Comparison of ENCODE assay signal across 1 cellular context in the genomic region with DNA sequence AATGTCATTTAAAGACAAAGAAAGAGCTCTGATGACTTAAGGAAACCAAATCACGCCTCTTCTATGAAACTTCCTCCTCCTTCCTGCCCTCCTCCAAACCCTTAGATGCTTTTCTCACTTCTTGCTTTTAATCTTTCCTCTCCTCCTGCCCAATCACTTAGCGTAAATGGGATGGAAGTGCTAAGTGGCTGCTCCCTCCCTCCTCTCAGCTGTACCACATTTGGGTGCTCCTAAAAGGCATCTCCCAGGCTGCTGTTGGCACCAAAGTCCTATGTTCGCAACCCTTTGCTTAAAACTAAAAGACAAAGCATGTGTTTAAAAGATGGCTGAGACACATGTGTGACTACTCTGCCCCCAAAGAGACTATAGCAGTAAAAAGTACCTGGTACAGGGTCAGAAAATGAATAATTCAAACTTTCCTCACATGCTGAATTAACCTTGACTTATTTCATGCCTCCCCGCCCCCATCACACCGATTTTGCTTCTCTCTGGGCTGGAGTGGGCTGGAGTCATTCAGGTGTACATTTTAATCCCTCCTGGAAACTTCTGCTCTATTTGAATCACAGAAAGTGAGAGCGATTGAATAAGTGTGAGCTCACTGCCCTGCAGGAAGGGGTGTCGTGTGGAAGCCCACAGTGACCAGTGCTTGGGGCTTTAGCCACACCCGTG.
TF ChIP-seq lines count a peak whose summit lies in the region.

No MANE protein-coding gene starts in this region.

TF ChIP-seq in neural cell, 6 proteins besides CTCF, POLR2A, EP300 and RAD21:
- no peak for TF ChIP-seq TAF1 (IDR thresholded peaks at IDR 0.05; ENCODE audit: low read depth)
- no peak for TF ChIP-seq POLR2AphosphoS5 (IDR thresholded peaks at IDR 0.05)
- TF ChIP-seq SMC3 (conservative IDR thresholded peaks at IDR 0.05; ENCODE audit: poor library complexity), result no peak
- no peak for TF ChIP-seq MXI1 (conservative IDR thresholded peaks at IDR 0.05; ENCODE audit: poor library complexity, severe bottlenecking)
- TF ChIP-seq, protein P1, sequence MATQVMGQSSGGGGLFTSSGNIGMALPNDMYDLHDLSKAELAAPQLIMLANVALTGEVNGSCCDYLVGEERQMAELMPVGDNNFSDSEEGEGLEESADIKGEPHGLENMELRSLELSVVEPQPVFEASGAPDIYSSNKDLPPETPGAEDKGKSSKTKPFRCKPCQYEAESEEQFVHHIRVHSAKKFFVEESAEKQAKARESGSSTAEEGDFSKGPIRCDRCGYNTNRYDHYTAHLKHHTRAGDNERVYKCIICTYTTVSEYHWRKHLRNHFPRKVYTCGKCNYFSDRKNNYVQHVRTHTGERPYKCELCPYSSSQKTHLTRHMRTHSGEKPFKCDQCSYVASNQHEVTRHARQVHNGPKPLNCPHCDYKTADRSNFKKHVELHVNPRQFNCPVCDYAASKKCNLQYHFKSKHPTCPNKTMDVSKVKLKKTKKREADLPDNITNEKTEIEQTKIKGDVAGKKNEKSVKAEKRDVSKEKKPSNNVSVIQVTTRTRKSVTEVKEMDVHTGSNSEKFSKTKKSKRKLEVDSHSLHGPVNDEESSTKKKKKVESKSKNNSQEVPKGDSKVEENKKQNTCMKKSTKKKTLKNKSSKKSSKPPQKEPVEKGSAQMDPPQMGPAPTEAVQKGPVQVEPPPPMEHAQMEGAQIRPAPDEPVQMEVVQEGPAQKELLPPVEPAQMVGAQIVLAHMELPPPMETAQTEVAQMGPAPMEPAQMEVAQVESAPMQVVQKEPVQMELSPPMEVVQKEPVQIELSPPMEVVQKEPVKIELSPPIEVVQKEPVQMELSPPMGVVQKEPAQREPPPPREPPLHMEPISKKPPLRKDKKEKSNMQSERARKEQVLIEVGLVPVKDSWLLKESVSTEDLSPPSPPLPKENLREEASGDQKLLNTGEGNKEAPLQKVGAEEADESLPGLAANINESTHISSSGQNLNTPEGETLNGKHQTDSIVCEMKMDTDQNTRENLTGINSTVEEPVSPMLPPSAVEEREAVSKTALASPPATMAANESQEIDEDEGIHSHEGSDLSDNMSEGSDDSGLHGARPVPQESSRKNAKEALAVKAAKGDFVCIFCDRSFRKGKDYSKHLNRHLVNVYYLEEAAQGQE (IDR thresholded peaks at IDR 0.05; ENCODE audit: borderline replicate concordance), result no peak
- TF ChIP-seq EZH2 (IDR thresholded peaks at IDR 0.05; ENCODE audit: borderline replicate concordance, insufficient read depth, low read length, poor library complexity, severe bottlenecking), result no peak
